In genomic region chrX:12240491-12240890, GRCh38 we compare ENCODE assay signal across 1 cellular context.
TF ChIP-seq lines count a peak whose summit lies in the region.

No MANE protein-coding gene starts in this region.

TF ChIP-seq in HEK293, 187 proteins besides CTCF, POLR2A, EP300 and RAD21 (continued from another document):
- TF ChIP-seq PRDM6 (tag by site-specific recombination; IDR thresholded peaks at IDR 0.05), result peak; percentile 97
- TF ChIP-seq KLF8 (tag by site-specific recombination; IDR thresholded peaks at IDR 0.05), result peak; percentile 78
- peak; percentile 92 for TF ChIP-seq OSR2 (tag by site-specific recombination; IDR thresholded peaks at IDR 0.05)
- TF ChIP-seq SCRT1 (tag by site-specific recombination; IDR thresholded peaks at IDR 0.05; ENCODE audit: borderline replicate concordance), result peak; percentile 83; the same call in 1 of the 2 replicates
- 0 out of 2 replicates have a peak, but pooled peaks have one; percentile 13 for TF ChIP-seq ZNF596 (tag by site-specific recombination; IDR thresholded peaks at IDR 0.05)
- no peak for TF ChIP-seq ZBTB6 (tag by site-specific recombination; IDR thresholded peaks at IDR 0.05)
- TF ChIP-seq ZNF214 (tag by site-specific recombination; IDR thresholded peaks at IDR 0.05; ENCODE audit: borderline replicate concordance), result no peak
- TF ChIP-seq KLF16 (tag by site-specific recombination; IDR thresholded peaks at IDR 0.05), result peak; percentile 46; the same call in 1 of the 2 replicates
- no peak for TF ChIP-seq ZNF404 (tag by site-specific recombination; IDR thresholded peaks at IDR 0.05)
- TF ChIP-seq ZNF398 (tag by site-specific recombination; IDR thresholded peaks at IDR 0.05), result peak; percentile 46
- peak; percentile 59; the same call in 1 of the 2 replicates for TF ChIP-seq ZNF121 (tag by site-specific recombination; IDR thresholded peaks at IDR 0.05)
- TF ChIP-seq HOXC10 (CRISPR knock-in tag; IDR thresholded peaks at IDR 0.05), result no peak
- TF ChIP-seq ZNF449 (tag by site-specific recombination; IDR thresholded peaks at IDR 0.05), result 0 out of 2 replicates have a peak, but pooled peaks have one; percentile 34
- TF ChIP-seq YY1 (tag by site-specific recombination; IDR thresholded peaks at IDR 0.05), result peak; percentile 56
- TF ChIP-seq BCL11A (tag by site-specific recombination; IDR thresholded peaks at IDR 0.05; ENCODE audit: low read depth), result peak; percentile 85
- TF ChIP-seq ZNF211 (tag by site-specific recombination; IDR thresholded peaks at IDR 0.05; ENCODE audit: low read depth), result no peak
- TF ChIP-seq ZNF624 (tag by site-specific recombination; IDR thresholded peaks at IDR 0.05), result no peak
- TF ChIP-seq FEZF1 (tag by site-specific recombination; IDR thresholded peaks at IDR 0.05), result peak; percentile 100
- peak; percentile 61 for TF ChIP-seq ZBTB8A (tag by site-specific recombination; IDR thresholded peaks at IDR 0.05)
- no peak for TF ChIP-seq ZNF174 (tag by site-specific recombination; IDR thresholded peaks at IDR 0.05)
- peak; percentile 79 for TF ChIP-seq ZNF561 (tag by site-specific recombination; IDR thresholded peaks at IDR 0.05; ENCODE audit: borderline replicate concordance)
- TF ChIP-seq ZSCAN4 (tag by site-specific recombination; IDR thresholded peaks at IDR 0.05), result 0 out of 2 replicates have a peak, but pooled peaks have one; percentile 46
- peak; percentile 60; the same call in 1 of the 2 replicates for TF ChIP-seq ZNF610 (tag by site-specific recombination; IDR thresholded peaks at IDR 0.05; ENCODE audit: borderline replicate concordance)
- TF ChIP-seq ZNF175 (tag by site-specific recombination; IDR thresholded peaks at IDR 0.05), result no peak
- peak; percentile 91; the same call in 1 of the 2 replicates for TF ChIP-seq ZNF19 (tag by site-specific recombination; IDR thresholded peaks at IDR 0.05; ENCODE audit: low read depth)
- TF ChIP-seq ZIC2 (tag by site-specific recombination; IDR thresholded peaks at IDR 0.05), result 0 out of 2 replicates have a peak, but pooled peaks have one; percentile 23
